Comparison of ENCODE assay signal across 29 cellular contexts in genomic region chr11:72607101-72607468, GRCh38.
DNase-seq lines count a peak whose midpoint lies in the region; ATAC-seq lines count a peak whose summit lies in the region.
"Had no signal": no experiment of that assay in that cellular context is flagged by ENCODE, and none has a peak within 500 bp of the region (broad histone marks: within the 10 kb centered on the region; RNA-seq: fewer than 3 reads in every experiment).

No MANE protein-coding gene starts in this region.

- H3K9me3 Mint-ChIP-seq in stimulated activated effector memory CD8-positive, alpha-beta T cell treated with anti-CD3 and anti-CD28 coated beads, Interleukin-12 subunit alpha, Interleukin-12 subunit beta, amount 100 ng/mL, for 72 hours = no peaks in the 10 kb centered on the region
- H3K9me3 Mint-ChIP-seq: nephron had no signal

- H3K4me2 ChIP-seq in BLaER1 treated with 17β-estradiol and CSF1 and Interleukin-3, amounts not matched to agents 10 nM and 100 nM = peak overlapping the region; percentile 44 to 91 (median 72)
- H3K4me2 ChIP-seq: hepatocyte had no signal

- H3K9me3 ChIP-seq in BLaER1 treated with 17β-estradiol and CSF1 and Interleukin-3, amounts not matched to agents 10 nM and 100 nM (replicated peaks in 1 of 11) = no peaks in the 10 kb centered on the region
- H3K9me3 ChIP-seq: Caco-2, gastroesophageal sphincter, MG63, thoracic aorta had no signal

- H4K20me1 ChIP-seq in BLaER1 treated with 17β-estradiol and CSF1 and Interleukin-3, amounts not matched to agents 10 nM and 100 nM = peaks cover 0 to 9% (median 0%) of the 10 kb centered on the region in 11 experiments; a peak in 3 of 22 replicates

- H3K4me1 Mint-ChIP-seq in stimulated activated effector memory CD8-positive, alpha-beta T cell treated with anti-CD3 and anti-CD28 coated beads, Interleukin-12 subunit alpha, Interleukin-12 subunit beta, amount 100 ng/mL, for 72 hours = peaks cover 6% of the 10 kb centered on the region

- H3K4me3 Mint-ChIP-seq in stimulated activated effector memory CD8-positive, alpha-beta T cell treated with anti-CD3 and anti-CD28 coated beads, Interleukin-12 subunit alpha, Interleukin-12 subunit beta, amount 100 ng/mL, for 72 hours = no peak overlapping the region
- H3K4me3 Mint-ChIP-seq: nephron had no signal

- H3K4me3 ChIP-seq in BLaER1 treated with 17β-estradiol and CSF1 and Interleukin-3, amounts not matched to agents 10 nM and 100 nM = no peak overlapping the region
- H3K4me3 ChIP-seq: gastroesophageal sphincter, hepatocyte, MG63, thoracic aorta had no signal

- H3K27ac Mint-ChIP-seq in stimulated activated effector memory CD8-positive, alpha-beta T cell treated with anti-CD3 and anti-CD28 coated beads, Interleukin-12 subunit alpha, Interleukin-12 subunit beta, amount 100 ng/mL, for 72 hours = no peak overlapping the region

- H3K36me3 Mint-ChIP-seq in stimulated activated effector memory CD8-positive, alpha-beta T cell treated with anti-CD3 and anti-CD28 coated beads, Interleukin-12 subunit alpha, Interleukin-12 subunit beta, amount 100 ng/mL, for 72 hours = no peaks in the 10 kb centered on the region

- no peak overlapping the region for H3K9ac ChIP-seq in BLaER1 treated with 17β-estradiol and CSF1 and Interleukin-3, amounts not matched to agents 10 nM and 100 nM

- no peaks in the 10 kb centered on the region; a peak in 2 of 22 replicates for H3K27me3 ChIP-seq in BLaER1 treated with 17β-estradiol and CSF1 and Interleukin-3, amounts not matched to agents 10 nM and 100 nM
- H3K27me3 ChIP-seq: gastroesophageal sphincter, hepatocyte, MG63 had no signal

- H3K27ac ChIP-seq in BLaER1 treated with 17β-estradiol and CSF1 and Interleukin-3, amounts not matched to agents 10 nM and 100 nM = no peak overlapping the region
- peak overlapping the region; percentile 11 for H3K27ac ChIP-seq in caudate nucleus (ENCODE audit: low read depth, low read length)
- H3K27ac ChIP-seq: hepatocyte, thoracic aorta, VCaP had no signal

- peak; percentile 70 for ATAC-seq in stimulated activated effector memory CD8-positive, alpha-beta T cell treated with anti-CD3 and anti-CD28 coated beads, Interleukin-12 subunit alpha, Interleukin-12 subunit beta, amount 100 ng/mL, for 72 hours
- ATAC-seq: gastroesophageal sphincter had no signal

- H3K4me1 ChIP-seq in BLaER1 treated with 17β-estradiol and CSF1 and Interleukin-3, amounts not matched to agents 10 nM and 100 nM = peaks cover 13 to 70% (median 49%) of the 10 kb centered on the region in 10 experiments
- H3K4me1 ChIP-seq: Caco-2 had no signal

- DNase-seq in MV-4-11 (lab: John Stamatoyannopoulos, UW) (peak; percentile 22), caudate nucleus (lab: John Stamatoyannopoulos, UW) (no peak), NCI-H1694 treated with DMSO at 0.1 percent for 48 hours (lab: John Stamatoyannopoulos, UW) (no peak), activated gamma-delta T cell treated with Interleukin-2 at 50 U/mL for 16 hours (no peak), NOMO-1 (lab: John Stamatoyannopoulos, UW; ENCODE audit: unreplicated experiment in 2 of 2) (no peak)
- no peak for DNase-seq in stimulated activated effector memory CD8-positive, alpha-beta T cell treated with anti-CD3 and anti-CD28 coated beads, Interleukin-12 subunit alpha, Interleukin-12 subunit beta, amount 100 ng/mL, for 72 hours (ENCODE audit: low spot score in 2 of 2)
- DNase-seq: activated CD4-positive, alpha-beta T cell treated with anti-CD3 and anti-CD28 coated beads for 4 hours; activated CD8-positive, alpha-beta memory T cell treated with anti-CD3 and anti-CD28 coated beads for 24 hours; activated effector memory CD4-positive, alpha-beta T cell treated with anti-CD3 and anti-CD28 coated beads, Interleukin-2, amount 50 U/mL, for 16 hours; activated T-cell treated with anti-CD3 and anti-CD28 coated beads, Interleukin-2, amount 50 U/mL, for 1 hour; C1 segment of cervical spinal cord; Caco-2; cerebellar nuclear complex; DMS53; KG1; mammary epithelial cell; NCI-H1436 treated with DMSO at 0.1 percent for 48 hours; NCI-H345; NCI-H69; SIG-M5; stimulated activated naive CD4-positive, alpha-beta T cell; SW 1271 had no signal

- H3K36me3 ChIP-seq in BLaER1 treated with 17β-estradiol and CSF1 and Interleukin-3, amounts not matched to agents 10 nM and 100 nM = no peaks in the 10 kb centered on the region
- H3K36me3 ChIP-seq: MG63, thoracic aorta had no signal
